1 cellular context compared by ENCODE assay signal in genomic region chrX:37883196-37883595, GRCh38.
TF ChIP-seq lines count a peak whose summit lies in the region.

No MANE protein-coding gene starts in this region.

TF ChIP-seq in endothelial cell of umbilical vein, 7 proteins besides CTCF, POLR2A, EP300 and RAD21:
- TF ChIP-seq MYC (IDR thresholded peaks at IDR 0.05; ENCODE audit: low read depth, low read length) = no peak
- no peak for TF ChIP-seq EZH2 (IDR thresholded peaks at IDR 0.05; ENCODE audit: borderline replicate concordance, low read depth, low read length, severe bottlenecking)
- no peak for TF ChIP-seq FOS (IDR thresholded peaks at IDR 0.05; ENCODE audit: borderline replicate concordance, insufficient read depth, low read length)
- TF ChIP-seq GATA2 (IDR thresholded peaks at IDR 0.05; ENCODE audit: insufficient read depth, insufficient read length, low read depth, low read length) = no peak
- no peak for TF ChIP-seq JUN (IDR thresholded peaks at IDR 0.05; ENCODE audit: borderline replicate concordance, insufficient read depth, insufficient read length, low read depth)
- no peak for TF ChIP-seq POLR2AphosphoS5 (IDR thresholded peaks at IDR 0.05; ENCODE audit: insufficient read depth, low read depth, low read length)
- TF ChIP-seq MAX (IDR thresholded peaks at IDR 0.05; ENCODE audit: insufficient read depth, insufficient read length) = no peak
